8 cellular contexts compared by ENCODE assay signal in genomic region chr19:1725100-1726064, GRCh38. TPM values are rescaled to one million over a fixed set of nuclear protein-coding genes. Genes with fewer than 3 reads are reported as not detected.
DNase-seq lines count a peak whose midpoint lies in the region; ATAC-seq, FAIRE-seq and TF ChIP-seq lines count a peak whose summit lies in the region.

No MANE protein-coding gene starts in this region.

- no peaks in the 10 kb centered on the region for H4K20me1 ChIP-seq in keratinocyte (ENCODE audit: control insufficient read depth, extremely low read depth, insufficient read depth, low read length)

- no peaks in the 10 kb centered on the region for H3K9me1 ChIP-seq in keratinocyte (ENCODE audit: control insufficient read depth, extremely low read depth, insufficient read depth, low read length)

- H3K27me3 ChIP-seq in keratinocyte (ENCODE audit: control insufficient read depth, extremely low read depth, insufficient read depth, low read length), result peaks cover 16% of the 10 kb centered on the region

- POLR2A ChIA-PET in RWPE1 (lab: Yijun Ruan, JAX; ENCODE audit: low non-redundant PET), result no interaction called here

- no peaks in the 10 kb centered on the region for H3K9me3 ChIP-seq in keratinocyte (ENCODE audit: control insufficient read depth, low read depth, low read length)

- FAIRE-seq in keratinocyte (lab: Jason Lieb, UNC), result no peak

- CTCF ChIA-PET in RWPE1 (lab: Yijun Ruan, JAX), result interaction anchor here (0.6 kb wide), 1 partner anchor 45 kb away, joined by 3 read pairs; no protein-coding TSS in a partner anchor

- no peaks in the 10 kb centered on the region for H3K36me3 ChIP-seq in keratinocyte (ENCODE audit: control insufficient read depth in 2 of 2, extremely low read depth in 1 of 2, insufficient read depth in 2 of 2, low read length in 2 of 2)

- H3K27ac ChIP-seq in 22Rv1 (no peak overlapping the region), RWPE1 (no peak overlapping the region), keratinocyte (ENCODE audit: control insufficient read depth, insufficient read depth, low read length) (no peak overlapping the region)

- no peaks in the 10 kb centered on the region for H3K4me1 ChIP-seq in keratinocyte (ENCODE audit: control insufficient read depth, extremely low read depth, insufficient read depth, low read length)

- dilution Hi-C loops in keratinocyte (cut with MboI; ENCODE audit: extremely low pct_ligation_motif_present, low sequenced_read_pairs), result no loop called here

- H3K4me2 ChIP-seq in keratinocyte (ENCODE audit: control insufficient read depth, extremely low read depth, insufficient read depth, low read depth, low read length), result peak overlapping the region; percentile 56

- no peak overlapping the region for H3K9ac ChIP-seq in keratinocyte (ENCODE audit: control insufficient read depth, extremely low read depth, insufficient read depth, low read length)

- no peak for ATAC-seq in HG02763 (IDR thresholded peaks at IDR 0.05; ENCODE audit: unreplicated experiment)

- peak; percentile 80 for DNase-seq in GM19238 (ENCODE audit: insufficient read length, low spot score)
- DNase-seq in RWPE1 (ENCODE audit: low spot score), result peak; percentile 91
- peak; percentile 44 to 62 for DNase-seq in cardiac fibroblast (ENCODE audit: low read depth in 2 of 2)
- no peak for DNase-seq in keratinocyte (ENCODE audit: low read depth, low spot score)
- DNase-seq in stimulated activated CD4-positive, alpha-beta T cell treated with anti-CD3 and anti-CD28 coated beads, Interleukin-15, amount 100 ng/mL, for 24 hours, result peak; percentile 71
- DNase-seq in mesenteric fat pad (ENCODE audit: low spot score), result no peak

- no peaks in the 10 kb centered on the region for H3K79me2 ChIP-seq in keratinocyte (ENCODE audit: control insufficient read depth, insufficient read depth, low read length)

- TF ChIP-seq CTCF in 22Rv1 (IDR thresholded peaks at IDR 0.05) (peak; percentile 16; the same call in 1 of the 2 replicates), RWPE1 (conservative IDR thresholded peaks at IDR 0.05; ENCODE audit: low read depth) (peak; percentile 16; the same call in 1 of the 2 replicates), cardiac fibroblast (IDR thresholded peaks at IDR 0.05; ENCODE audit: low read depth, low read length) (no peak), keratinocyte (optimal IDR thresholded peaks at IDR 0.05 in 1 of 3, IDR thresholded peaks at IDR 0.05 in 1 of 3, conservative IDR thresholded peaks at IDR 0.05 in 1 of 3; ENCODE audit: extremely low read depth in 1 of 3, insufficient read depth in 2 of 3, low read length in 3 of 3) (peak in 1 of 3 experiments; percentile 7)

- H2AFZ ChIP-seq in keratinocyte (ENCODE audit: control insufficient read depth, low read length), result peak overlapping the region; percentile 70

- H3K4me3 ChIP-seq in cardiac fibroblast (replicated peaks in 1 of 2; ENCODE audit: low read depth in 2 of 2, low read length in 2 of 2), result peak overlapping the region; percentile 55 to 60
- peak overlapping the region; percentile 33 to 51 (median 40) for H3K4me3 ChIP-seq in keratinocyte (ENCODE audit: control insufficient read depth in 2 of 3, extremely low read depth in 1 of 3, insufficient read depth in 2 of 3, low read depth in 1 of 3, low read length in 3 of 3)

RNA-seq across cellular contexts. Expression of gene ONECUT3, which starts 27.9 kb away (rescaled TPM):
- polyA plus RNA-seq in keratinocyte, result under 0.01 to 0.01 TPM in 2 of 3 replicates, not detected in the other
- polyA plus RNA-seq in keratinocyte (2011; ENCODE audit: low read depth), result 0.40 TPM
- not detected in 2 replicates for polyA plus RNA-seq in keratinocyte (2011; cell fraction: cytosol; rRNA removed)
- polyA plus RNA-seq in keratinocyte (2011; cell fraction: nucleus; rRNA removed), result 0.03 and 0.04 TPM in 2 replicates
- polyA plus RNA-seq in keratinocyte (2012; ENCODE audit: low replicate concordance), result 0.54 TPM in 1 of 2 replicates, not detected in the other
- polyA minus RNA-seq in keratinocyte, result not detected in 3 replicates
- not detected for polyA minus RNA-seq in keratinocyte (2011; cell fraction: cytosol; rRNA and poly(A)+ RNA removed)
- not detected in 2 replicates for polyA minus RNA-seq in keratinocyte (2011; cell fraction: nucleus; rRNA and poly(A)+ RNA removed)
- total RNA-seq in mesenteric fat pad, result not detected

Comparison
In these comparisons a context has a peak if more than half of its experiments do, and no peak if none do; other contexts are left out.
1. DNase-seq: peak in GM19238 (single experiment), RWPE1 (single experiment), cardiac fibroblast (2 of 2) and stimulated activated CD4-positive, alpha-beta T cell treated with anti-CD3 and anti-CD28 coated beads, Interleukin-15, amount 100 ng/mL, for 24 hours (single experiment); none in keratinocyte (single experiment) and mesenteric fat pad (single experiment).